Comparison of ENCODE assay signal across 8 cellular contexts in the genomic region with DNA sequence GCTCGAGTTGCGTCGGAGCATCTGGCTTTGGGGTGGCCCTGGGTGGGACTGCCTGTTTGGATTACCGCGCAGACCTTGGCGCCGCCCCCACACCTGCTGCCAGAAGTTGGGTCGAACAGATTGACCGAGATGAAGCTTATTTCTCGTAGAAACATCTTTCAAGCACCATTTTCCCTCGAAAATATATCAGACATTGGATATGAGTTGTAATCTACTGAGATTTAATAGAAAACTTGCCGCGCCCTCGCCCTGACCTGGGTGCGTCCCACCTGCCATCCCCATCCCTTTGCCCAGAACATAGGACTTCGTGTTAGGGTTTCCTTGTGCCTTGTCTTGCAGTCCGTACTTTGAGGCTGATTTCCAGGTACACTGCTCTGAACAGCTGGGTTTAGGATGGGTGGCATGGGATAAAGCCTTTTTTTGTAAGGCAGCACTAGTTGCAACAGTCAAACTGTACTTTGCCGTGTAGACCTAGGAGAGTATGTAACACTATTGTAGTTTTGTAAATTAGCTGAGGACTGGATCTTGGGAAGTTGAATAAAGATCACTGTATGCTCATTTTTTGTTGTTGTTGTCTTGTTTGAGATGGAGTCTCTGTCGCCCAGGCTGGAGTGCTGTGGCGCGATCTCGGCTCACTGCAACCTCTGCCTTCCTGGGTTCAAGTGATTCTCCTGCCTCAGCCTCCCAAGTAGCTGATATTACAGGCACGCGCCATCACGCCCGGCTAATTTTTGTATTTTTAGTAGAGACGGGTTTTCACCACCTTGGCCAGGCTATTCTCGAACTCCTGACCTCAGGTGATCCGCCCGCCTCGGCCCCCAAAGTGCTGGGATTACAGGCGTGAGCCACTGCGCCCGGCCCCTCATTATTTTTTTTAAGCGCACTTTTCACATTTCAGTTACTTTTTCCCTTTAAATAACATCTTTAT.
DNase-seq lines count a peak whose midpoint lies in the region; ATAC-seq and TF ChIP-seq lines count a peak whose summit lies in the region.

No MANE protein-coding gene starts in this region.

- TF ChIP-seq CTCF in GM13977 (IDR thresholded peaks at IDR 0.05; ENCODE audit: extremely low read depth, insufficient read depth, missing control alignments), result no peak
- TF ChIP-seq CTCF in RWPE1 (conservative IDR thresholded peaks at IDR 0.05; ENCODE audit: low read depth), result no peak
- TF ChIP-seq CTCF in fibroblast of pulmonary artery (IDR thresholded peaks at IDR 0.05; ENCODE audit: low read length, missing control alignments), result no peak

- ATAC-seq in GM19035 (IDR thresholded peaks at IDR 0.05; ENCODE audit: unreplicated experiment), result no peak
- no peak for ATAC-seq in GM18909 (IDR thresholded peaks at IDR 0.05; ENCODE audit: poor library complexity, unreplicated experiment)

- peak overlapping the region; percentile 95 for H3K27ac ChIP-seq in RWPE1

- peak; percentile 27 for DNase-seq in GM13977 (ENCODE audit: low spot score)
- DNase-seq in RWPE1 (ENCODE audit: low spot score), result peak; percentile 23
- no peak for DNase-seq in fibroblast of pulmonary artery (ENCODE audit: low read depth)
- DNase-seq in skeletal muscle cell (ENCODE audit: low read depth), result no peak
- no peak for DNase-seq in AG08396 (ENCODE audit: low spot score)
- DNase-seq in NOMO-1 treated with DMSO at 0.1 percent for 48 hours (lab: John Stamatoyannopoulos, UW; ENCODE audit: unreplicated experiment), result no peak

- CTCF ChIA-PET in RWPE1 (lab: Yijun Ruan, JAX), result interaction anchor here (1.1 kb wide), 1 partner anchor 14 kb away, joined by 3 read pairs; no protein-coding TSS in a partner anchor

- in situ Hi-C loops in GM13977 (cut with MboI; ENCODE audit: low pct_unique_long_range_greater_than_20kb, low sequenced_read_pairs, unreplicated experiment), result no loop called here

- H3K4me3 ChIP-seq in fibroblast of pulmonary artery (replicated peaks; ENCODE audit: low read depth, low read length) (peak overlapping the region; percentile 95), skeletal muscle cell (ENCODE audit: low read depth, low read length) (peak overlapping the region; percentile 87)

- POLR2A ChIA-PET in RWPE1 (lab: Yijun Ruan, JAX; ENCODE audit: low non-redundant PET), result interaction anchor here (0.6 to 1.1 kb wide), 3 partner anchors 14 to 152 kb away, joined by 3 to 5 read pairs (median 4); no protein-coding TSS in a partner anchor

Comparison
In these comparisons a context has a peak if more than half of its experiments do, and no peak if none do; other contexts are left out.
1. DNase-seq: peak in GM13977 (single experiment) and RWPE1 (single experiment); none in fibroblast of pulmonary artery (single experiment), skeletal muscle cell (single experiment), AG08396 (single experiment) and NOMO-1 treated with DMSO at 0.1 percent for 48 hours (single experiment).